ENCODE assay signal across 8 cellular contexts in genomic region chr6:28943557-28944411, GRCh38. TPM values are rescaled to one million over a fixed set of nuclear protein-coding genes. Genes with fewer than 3 reads are reported as not detected.
DNase-seq lines count a peak whose midpoint lies in the region; ATAC-seq and TF ChIP-seq lines count a peak whose summit lies in the region.

No MANE protein-coding gene starts in this region.

- intact Hi-C loops in natural killer cell (cut with micrococcal nuclease): loop anchor here (1.0 to 5.0 kb wide), 3 partner anchors 39 to 1051 kb away; a partner anchor contains a TSS

- peaks cover 28% of the 10 kb centered on the region for H3K4me1 ChIP-seq in BLaER1

- H3K36me3 ChIP-seq in BLaER1: no peaks in the 10 kb centered on the region

- H3K27me3 Mint-ChIP-seq in activated T-helper 17 cell treated with anti-CD3 and anti-CD28 coated beads, Interleukin-2, amount 50 U/mL, for 72 hours: no peaks in the 10 kb centered on the region
- H3K27me3 Mint-ChIP-seq in natural killer cell (ENCODE audit: low read depth in 2 of 2): peaks cover 0 to 7% of the 10 kb centered on the region in 2 donors
- H3K27me3 Mint-ChIP-seq in stimulated activated naive CD8-positive, alpha-beta T cell treated with anti-CD3 and anti-CD28 coated beads, Interleukin-15, amount 100 ng/mL, for 72 hours: no peaks in the 10 kb centered on the region

- peak overlapping the region; percentile 71 for H3K4me2 ChIP-seq in BLaER1

- peak overlapping the region; percentile 98 for H3K27ac Mint-ChIP-seq in activated T-helper 17 cell treated with anti-CD3 and anti-CD28 coated beads, Interleukin-2, amount 50 U/mL, for 72 hours
- H3K27ac Mint-ChIP-seq in natural killer cell: peak overlapping the region; percentile 91 to 98
- peak overlapping the region; percentile 88 to 98 for H3K27ac Mint-ChIP-seq in stimulated activated naive CD8-positive, alpha-beta T cell treated with anti-CD3 and anti-CD28 coated beads, Interleukin-15, amount 100 ng/mL, for 72 hours

- H4K20me1 ChIP-seq in BLaER1: no peaks in the 10 kb centered on the region

- no peaks in the 10 kb centered on the region for H3K9me3 ChIP-seq in BLaER1

- peak; percentile 97 for DNase-seq in OCI-M1 (lab: John Stamatoyannopoulos, UW)
- DNase-seq in fibroblast of pulmonary artery (ENCODE audit: low read depth): peak; percentile 75
- peak; percentile 72 for DNase-seq in natural killer cell
- DNase-seq in stimulated activated naive CD8-positive, alpha-beta T cell treated with anti-CD3 and anti-CD28 coated beads, Interleukin-15, amount 100 ng/mL, for 72 hours: peak; percentile 59 to 83

- H3K9me3 Mint-ChIP-seq in activated T-helper 17 cell treated with anti-CD3 and anti-CD28 coated beads, Interleukin-2, amount 50 U/mL, for 72 hours: no peaks in the 10 kb centered on the region
- H3K9me3 Mint-ChIP-seq in natural killer cell: no peaks in the 10 kb centered on the region
- H3K9me3 Mint-ChIP-seq in stimulated activated naive CD8-positive, alpha-beta T cell treated with anti-CD3 and anti-CD28 coated beads, Interleukin-15, amount 100 ng/mL, for 72 hours: no peaks in the 10 kb centered on the region

- H3K9ac ChIP-seq in BLaER1: peak overlapping the region; percentile 66

- peaks cover 24% of the 10 kb centered on the region for H3K4me1 Mint-ChIP-seq in activated T-helper 17 cell treated with anti-CD3 and anti-CD28 coated beads, Interleukin-2, amount 50 U/mL, for 72 hours
- peaks cover 48 to 51% of the 10 kb centered on the region in 2 donors for H3K4me1 Mint-ChIP-seq in natural killer cell
- peaks cover 53% of the 10 kb centered on the region for H3K4me1 Mint-ChIP-seq in stimulated activated naive CD8-positive, alpha-beta T cell treated with anti-CD3 and anti-CD28 coated beads, Interleukin-15, amount 100 ng/mL, for 72 hours

- TF ChIP-seq CTCF in fibroblast of pulmonary artery (IDR thresholded peaks at IDR 0.05; ENCODE audit: low read length, missing control alignments) (no peak), natural killer cell (IDR thresholded peaks at IDR 0.05) (no peak)

- H3K27ac ChIP-seq in BLaER1: peak overlapping the region; percentile 16

- peaks cover 31% of the 10 kb centered on the region for H3K36me3 Mint-ChIP-seq in activated T-helper 17 cell treated with anti-CD3 and anti-CD28 coated beads, Interleukin-2, amount 50 U/mL, for 72 hours (ENCODE audit: low read depth)
- peaks cover 8% of the 10 kb centered on the region for H3K36me3 Mint-ChIP-seq in natural killer cell

- no peaks in the 10 kb centered on the region for H3K27me3 ChIP-seq in BLaER1

- H3K4me3 ChIP-seq in BLaER1 (peak overlapping the region; percentile 67), fibroblast of pulmonary artery (replicated peaks; ENCODE audit: low read depth, low read length) (peak overlapping the region; percentile 59)

- peak overlapping the region; percentile 95 for H3K4me3 Mint-ChIP-seq in activated T-helper 17 cell treated with anti-CD3 and anti-CD28 coated beads, Interleukin-2, amount 50 U/mL, for 72 hours
- H3K4me3 Mint-ChIP-seq in natural killer cell: peak overlapping the region; percentile 99
- H3K4me3 Mint-ChIP-seq in stimulated activated naive CD8-positive, alpha-beta T cell treated with anti-CD3 and anti-CD28 coated beads, Interleukin-15, amount 100 ng/mL, for 72 hours: peak overlapping the region; percentile 85 to 91

- ATAC-seq in HG03432 (IDR thresholded peaks at IDR 0.05; ENCODE audit: unreplicated experiment): peak; percentile 31
- peak; percentile 15 for ATAC-seq in activated T-helper 17 cell treated with anti-CD3 and anti-CD28 coated beads, Interleukin-2, amount 50 U/mL, for 72 hours (replicated peaks)
- ATAC-seq in natural killer cell: peak in 2 of 3 donors; percentile 15 to 19
- peak; percentile 35 for ATAC-seq in stimulated activated naive CD8-positive, alpha-beta T cell treated with anti-CD3 and anti-CD28 coated beads, Interleukin-15, amount 100 ng/mL, for 72 hours
- ATAC-seq in HG03095 (IDR thresholded peaks at IDR 0.05; ENCODE audit: unreplicated experiment): no peak

RNA-seq across cellular contexts. Expression of gene TRIM27, which starts 20.0 kb away (rescaled TPM):
- total RNA-seq in activated T-helper 17 cell treated with anti-CD3 and anti-CD28 coated beads, Interleukin-2, amount 50 U/mL, for 72 hours: 10 to 100 TPM; 34.4 to 51.2 TPM
- total RNA-seq in natural killer cell: 10 to 100 TPM; 19.3 to 33.6 (median 25.1) TPM
